19 cellular contexts compared by ENCODE assay signal in genomic region chr4:81032805-81033684, GRCh38. TPM values are rescaled to one million over a fixed set of nuclear protein-coding genes. Genes with fewer than 3 reads are reported as not detected.
DNase-seq lines count a peak whose midpoint lies in the region; ATAC-seq, FAIRE-seq and TF ChIP-seq lines count a peak whose summit lies in the region.
"Had no signal": no experiment of that assay in that cellular context is flagged by ENCODE, and none has a peak within 500 bp of the region (broad histone marks: within the 10 kb centered on the region; RNA-seq: fewer than 3 reads in every experiment).

No MANE protein-coding gene starts in this region.

- H3K23ac ChIP-seq in H9 (ENCODE audit: insufficient read length, low read depth, low read length): no peak overlapping the region

- no peak overlapping the region for H2BK20ac ChIP-seq in H9 (ENCODE audit: low read depth, low read length, poor library complexity, severe bottlenecking)

- no peak overlapping the region for H3K56ac ChIP-seq in H9 (ENCODE audit: insufficient read length, low read depth, low read length)

- H3K23me2 ChIP-seq in H9 (ENCODE audit: insufficient read length, low read depth, low read length, poor library complexity, severe bottlenecking): peaks cover 22% of the 10 kb centered on the region

- no peak overlapping the region for H3K4me2 ChIP-seq in H9 (ENCODE audit: insufficient read depth, insufficient read length, low read length)

- no peaks in the 10 kb centered on the region for H3K9me3 Mint-ChIP-seq in nephron progenitor cell
- H3K9me3 Mint-ChIP-seq in H9: no peaks in the 10 kb centered on the region; a peak in 1 of 5 replicates
- H3K9me3 Mint-ChIP-seq: natural killer cell; T-helper 1 cell treated with Interleukin-12 subunit alpha and Interleukin-12 subunit beta and Interleukin-4 antibody, amounts not matched to agents 30 μg/mL and 1 μg/mL, for 36 hours had no signal

- no peaks in the 10 kb centered on the region for H3K9me3 ChIP-seq in H9 (ENCODE audit: control insufficient read depth, low read depth, low read length)

- no peak overlapping the region for H2BK120ac ChIP-seq in H9 (ENCODE audit: low read depth, low read length, poor library complexity, severe bottlenecking)

- peaks cover 69% of the 10 kb centered on the region for H3K27me3 Mint-ChIP-seq in nephron progenitor cell (ENCODE audit: low read depth, poor library complexity)
- H3K27me3 Mint-ChIP-seq in H9 (ENCODE audit: low read depth): peaks cover 76% of the 10 kb centered on the region

- H3K14ac ChIP-seq in H9 (ENCODE audit: insufficient read depth, low read length): no peak overlapping the region

- H3K27ac Mint-ChIP-seq in nephron progenitor cell: no peak overlapping the region
- no peak overlapping the region for H3K27ac Mint-ChIP-seq in H9
- H3K27ac Mint-ChIP-seq: natural killer cell; T-helper 1 cell treated with Interleukin-12 subunit alpha and Interleukin-12 subunit beta and Interleukin-4 antibody, amounts not matched to agents 30 μg/mL and 1 μg/mL, for 36 hours had no signal

- H3K27me3 ChIP-seq in bronchial epithelial cell (ENCODE audit: control insufficient read depth, insufficient read depth, low read length) (peaks cover 20% of the 10 kb centered on the region), H9 (ENCODE audit: insufficient read depth, low read length) (peaks cover 21% of the 10 kb centered on the region; the same call in 1 of the 2 replicates)

- DNase-seq in Daoy (ENCODE audit: low read depth) (peak; percentile 5), NCI-H187 (lab: John Stamatoyannopoulos, UW) (peak; percentile 57 to 62), bronchial epithelial cell (ENCODE audit: low read depth) (peak; percentile 54), nephron progenitor cell (no peak), H9 (no peak), D721Med (ENCODE audit: insufficient read length, low spot score) (no peak), posterior vena cava (ENCODE audit: low spot score) (no peak)
- DNase-seq in stimulated activated naive CD8-positive, alpha-beta T cell treated with anti-CD3 and anti-CD28 coated beads, Interleukin-15, Interleukin-2, amounts not matched to agents 100 U/mL and 50 U/mL, for 24 hours: no peak
- DNase-seq: activated CD4-positive, alpha-beta T cell treated with anti-CD3 and anti-CD28 coated beads for 1 hour; activated naive CD4-positive, alpha-beta T cell treated with anti-CD3 and anti-CD28 coated beads, Interleukin-2, amount 50 U/mL, for 16 hours; brain microvascular endothelial cell; Calu3; GOT3; left ventricle myocardium superior; natural killer cell; RPMI8226 had no signal

- no peak overlapping the region for H3K9ac ChIP-seq in H9 (ENCODE audit: extremely low read depth, insufficient read length, low read length)

- FAIRE-seq in bronchial epithelial cell (lab: Jason Lieb, UNC) (no peak), D721Med (lab: Jason Lieb, UNC) (no peak)
- FAIRE-seq: urothelium cell line had no signal

- no peak overlapping the region for H2AK5ac ChIP-seq in H9 (ENCODE audit: insufficient read length, low read length)

- ATAC-seq in stimulated activated naive CD8-positive, alpha-beta T cell treated with anti-CD3 and anti-CD28 coated beads, Interleukin-15, Interleukin-2, amounts not matched to agents 100 U/mL and 50 U/mL, for 24 hours: no peak
- ATAC-seq: left ventricle myocardium superior, natural killer cell had no signal

- H3K36me3 ChIP-seq in bronchial epithelial cell (ENCODE audit: control insufficient read depth, insufficient read depth, low read length): no peaks in the 10 kb centered on the region
- H3K36me3 ChIP-seq: brain microvascular endothelial cell had no signal

- no peak overlapping the region for H3K4me3 ChIP-seq in bronchial epithelial cell (ENCODE audit: low read depth, low read length)

- H3K4me1 Mint-ChIP-seq in nephron progenitor cell (peaks cover 41% of the 10 kb centered on the region), H9 (peaks cover 28 to 32% of the 10 kb centered on the region in 2 experiments)

- intact Hi-C loops in posterior vena cava (cut with DNase I): no loop called here

- no peak overlapping the region for H2BK15ac ChIP-seq in H9 (ENCODE audit: low read depth, low read length)

- H2BK12ac ChIP-seq in H9 (ENCODE audit: insufficient read length, low read depth, low read length): no peak overlapping the region

- H2AFZ ChIP-seq in H9 (ENCODE audit: low read length): no peak overlapping the region

- no peak for TF ChIP-seq CTCF in bronchial epithelial cell (IDR thresholded peaks at IDR 0.05; ENCODE audit: insufficient read depth, low read length, severe bottlenecking)
- no peak for TF ChIP-seq CTCF in nephron progenitor cell (IDR thresholded peaks at IDR 0.05)
- TF ChIP-seq CTCF in H9 (conservative IDR thresholded peaks at IDR 0.05): no peak
- no peak for TF ChIP-seq CTCF in D721Med (IDR thresholded peaks at IDR 0.05; ENCODE audit: insufficient read depth, missing control alignments)

- H3K4me3 Mint-ChIP-seq in nephron progenitor cell: peak overlapping the region; percentile 85
- H3K4me3 Mint-ChIP-seq in H9: peak overlapping the region in 1 of 2 experiments; percentile 94; a peak in 1 of 5 replicates
- H3K4me3 Mint-ChIP-seq: natural killer cell; T-helper 1 cell treated with Interleukin-12 subunit alpha and Interleukin-12 subunit beta and Interleukin-4 antibody, amounts not matched to agents 30 μg/mL and 1 μg/mL, for 36 hours had no signal

- H2BK5ac ChIP-seq in H9 (ENCODE audit: insufficient read length, low read length): no peak overlapping the region

- no peak overlapping the region for H3K27ac ChIP-seq in H9 (ENCODE audit: insufficient read length, low read depth, low read length)
- H3K27ac ChIP-seq: brain microvascular endothelial cell had no signal

- peaks cover 2% of the 10 kb centered on the region; the same call in 1 of the 2 replicates for H3K4me1 ChIP-seq in H9 (ENCODE audit: insufficient read depth, low read length)

- H3K79me1 ChIP-seq in H9 (ENCODE audit: insufficient read depth, low read depth, low read length, poor library complexity, severe bottlenecking): no peaks in the 10 kb centered on the region

- no peak overlapping the region for H3K18ac ChIP-seq in H9 (ENCODE audit: insufficient read length, low read depth, low read length)

- WGBS in H9 (ENCODE audit: extremely low coverage, insufficient read length, low lambda C conversion rate): no CpG with 5 or more reads among the region's 4 CpGs

- no peaks in the 10 kb centered on the region for H3K36me3 Mint-ChIP-seq in nephron progenitor cell (ENCODE audit: low read depth)
- H3K36me3 Mint-ChIP-seq in H9 (ENCODE audit: insufficient read depth in 1 of 3, low read depth in 3 of 3): no peaks in the 10 kb centered on the region; a peak in 1 of 7 replicates
- H3K36me3 Mint-ChIP-seq: natural killer cell had no signal

- H3K79me2 ChIP-seq in H9 (ENCODE audit: insufficient read depth, low read length): no peaks in the 10 kb centered on the region

- no peaks in the 10 kb centered on the region for H4K20me1 ChIP-seq in H9 (ENCODE audit: control insufficient read depth, insufficient read depth, insufficient read length)

- no peak overlapping the region for H4K5ac ChIP-seq in H9 (ENCODE audit: insufficient read length, low read depth, low read length)

- H4K91ac ChIP-seq in H9 (ENCODE audit: insufficient read length, low read depth, low read length): no peak overlapping the region

- no peak overlapping the region for H3K4ac ChIP-seq in H9 (ENCODE audit: low read depth, low read length)

- no peak overlapping the region for H4K8ac ChIP-seq in H9 (replicated peaks; ENCODE audit: insufficient read length, low read depth, low read length)

- no peak overlapping the region for H3T11ph ChIP-seq in H9 (ENCODE audit: low read length)

RNA-seq across cellular contexts. Expression of gene BMP3, which starts 2.5 kb away (rescaled TPM):
- total RNA-seq in Daoy (2014; rRNA removed; shearing (Covaris generic)): 0.63 TPM in 1 of 2 replicates, not detected in the other
- total RNA-seq in bronchial epithelial cell (under 0.01 and 0.38 TPM in 2 replicates), H9 (2021) (not detected in 2 replicates), posterior vena cava (under 1 TPM; 0.29 to 0.88 TPM)
- total RNA-seq: dermis microvascular lymphatic vessel endothelial cell, left ventricle myocardium superior, natural killer cell had no signal

Comparison
In these comparisons a context has a peak if more than half of its experiments do, and no peak if none do; other contexts are left out.
1. DNase-seq: peak in Daoy (single experiment), NCI-H187 (2 of 2) and bronchial epithelial cell (single experiment); none in nephron progenitor cell (single experiment), H9 (single experiment), D721Med (single experiment), posterior vena cava (single experiment) and stimulated activated naive CD8-positive, alpha-beta T cell treated with anti-CD3 and anti-CD28 coated beads, Interleukin-15, Interleukin-2, amounts not matched to agents 100 U/mL and 50 U/mL, for 24 hours (single experiment).